13 cellular contexts compared by ENCODE assay signal in the genomic region with DNA sequence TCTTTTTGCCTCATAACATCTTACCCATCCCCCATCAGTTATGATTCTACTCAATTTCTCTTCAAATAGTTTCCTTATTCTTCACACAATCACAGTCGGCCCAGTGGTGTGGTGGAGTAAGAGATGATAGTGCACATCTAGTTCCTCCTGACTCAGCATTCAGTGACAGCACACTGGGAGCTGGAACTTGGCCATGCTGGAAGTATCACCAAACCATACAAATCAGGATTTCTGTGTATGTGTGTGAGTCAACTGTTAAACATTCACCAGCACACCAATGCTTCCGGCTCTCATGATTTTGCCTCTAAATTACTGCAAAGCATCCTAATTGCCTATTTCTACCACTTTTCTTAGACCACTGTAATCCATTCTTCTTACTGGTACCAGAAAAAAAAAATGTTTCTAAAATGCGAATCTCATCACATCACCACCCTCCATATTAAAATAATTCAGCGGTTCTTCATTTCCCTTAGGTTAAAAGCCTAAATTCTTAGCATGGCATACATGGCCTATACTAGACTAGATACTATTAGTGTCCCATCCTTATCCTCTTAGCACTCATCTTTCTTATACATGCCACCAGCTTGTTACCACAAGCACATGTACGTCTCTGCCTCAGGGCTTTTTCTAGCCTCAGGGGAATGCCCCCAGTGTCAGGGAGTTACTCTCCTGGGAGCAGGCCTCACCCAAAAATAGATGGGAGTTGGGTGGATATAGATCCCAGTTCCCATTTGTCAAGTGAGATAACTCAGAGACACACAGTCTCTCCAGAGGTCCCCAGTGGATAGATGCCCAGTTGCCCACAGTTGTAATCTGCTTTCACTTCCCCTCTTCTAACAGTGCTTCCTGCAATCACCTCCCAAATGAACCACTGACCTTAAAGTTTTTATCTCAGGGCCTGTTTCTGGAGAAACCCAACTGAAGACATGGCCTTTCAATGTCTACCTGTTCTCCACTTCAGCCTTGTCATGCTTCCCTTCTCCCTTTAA. TPM values are rescaled to one million over a fixed set of nuclear protein-coding genes. Genes with fewer than 3 reads are reported as not detected.
DNase-seq lines count a peak whose midpoint lies in the region; ATAC-seq and TF ChIP-seq lines count a peak whose summit lies in the region.
"Had no signal": no experiment of that assay in that cellular context is flagged by ENCODE, and none has a peak within 500 bp of the region (broad histone marks: within the 10 kb centered on the region; RNA-seq: fewer than 3 reads in every experiment).

No MANE protein-coding gene starts in this region.

- H3K36me3 ChIP-seq in PC-3 (ENCODE audit: low read depth, low read length) = no peaks in the 10 kb centered on the region
- H3K36me3 ChIP-seq in ovary = no peaks in the 10 kb centered on the region
- no peaks in the 10 kb centered on the region for H3K36me3 ChIP-seq in spleen
- H3K36me3 ChIP-seq: gastrocnemius medialis had no signal

- H3K4me1 ChIP-seq in PC-3 (ENCODE audit: insufficient read depth, low read length) = peaks cover 20% of the 10 kb centered on the region
- H3K4me1 ChIP-seq in ovary (ENCODE audit: insufficient read depth) = no peaks in the 10 kb centered on the region
- H3K4me1 ChIP-seq in spleen = no peaks in the 10 kb centered on the region
- H3K4me1 ChIP-seq: gastrocnemius medialis had no signal

- CTCF ChIA-PET in PC-3 (lab: Charles Lee) = interaction anchor here (0.7 kb wide), 1 partner anchor 1457 kb away, joined by 4 read pairs; no protein-coding TSS in a partner anchor

- no peaks in the 10 kb centered on the region for H3K9me2 ChIP-seq in PC-3 (replicated peaks; ENCODE audit: low read length)

- no peak overlapping the region for H3K4me2 ChIP-seq in PC-3 (ENCODE audit: low read length)

- no peak for TF ChIP-seq CTCF in PC-3 (conservative IDR thresholded peaks at IDR 0.05; ENCODE audit: low read depth, low read length)
- TF ChIP-seq CTCF in ovary (IDR thresholded peaks at IDR 0.05) = no peak
- TF ChIP-seq CTCF in spleen (IDR thresholded peaks at IDR 0.05 in 8 of 11, conservative IDR thresholded peaks at IDR 0.05 in 3 of 11) = no peak

- TF ChIP-seq POLR2A in ovary (IDR thresholded peaks at IDR 0.05) = no peak
- TF ChIP-seq POLR2A in spleen (IDR thresholded peaks at IDR 0.05) = no peak

- H3K4me3 ChIP-seq in PC-3 (ENCODE audit: low read length) (no peak overlapping the region), ovary (no peak overlapping the region), spleen (no peak overlapping the region)
- H3K4me3 ChIP-seq: gastrocnemius medialis had no signal

- H3K79me2 ChIP-seq in PC-3 (ENCODE audit: low read length) = no peaks in the 10 kb centered on the region

- H3K27ac ChIP-seq in PC-3 (ENCODE audit: low read length) (no peak overlapping the region), ovary (no peak overlapping the region), spleen (no peak overlapping the region)
- H3K27ac ChIP-seq: gastrocnemius medialis had no signal

- no peaks in the 10 kb centered on the region for H3F3A ChIP-seq in PC-3 (ENCODE audit: low read length, unreplicated experiment)

- POLR2A ChIA-PET in PC-3 (lab: Charles Lee; ENCODE audit: unreplicated experiment) = no interaction called here

- no peak overlapping the region for H3K9ac ChIP-seq in PC-3 (ENCODE audit: low read length)

- H2AFZ ChIP-seq in PC-3 (ENCODE audit: low read length) = no peak overlapping the region

- DNase-seq in ELR (ENCODE audit: low read depth) (peak; percentile 87), PC-3 (peak; percentile 88), dermis blood vessel endothelial cell (peak; percentile 72), ovary (peak; percentile 27 to 63 (median 38)), NCI-H2081 (lab: John Stamatoyannopoulos, UW) (no peak), activated T-cell treated with anti-CD3 and anti-CD28 coated beads for 4 hours (no peak), spleen (no peak)
- DNase-seq: Karpas-422 had no signal

- H4K20me1 ChIP-seq in PC-3 (ENCODE audit: low read length) = no peaks in the 10 kb centered on the region

- no TSS peak for BruUV-seq in PC-3 (replicated peaks; lab: Mats Ljungman, UMichigan)

- intact Hi-C loops in PC-3 (cut with micrococcal nuclease) = no loop called here
- intact Hi-C loops in ovary (cut with DNase I) = no loop called here
- intact Hi-C loops in spleen (cut with DNase I; ENCODE audit: low total_unique reads) = no loop called here

- H3K9me3 ChIP-seq in PC-3 (ENCODE audit: low read length) (no peaks in the 10 kb centered on the region), ovary (no peaks in the 10 kb centered on the region), spleen (no peaks in the 10 kb centered on the region)
- H3K9me3 ChIP-seq: gastrocnemius medialis had no signal

- no peaks in the 10 kb centered on the region for H3K27me3 ChIP-seq in PC-3 (ENCODE audit: low read length)
- no peaks in the 10 kb centered on the region for H3K27me3 ChIP-seq in ovary
- H3K27me3 ChIP-seq in spleen (replicated peaks in 1 of 7) = no peaks in the 10 kb centered on the region
- H3K27me3 ChIP-seq: gastrocnemius medialis had no signal

- 63 to 66% (median 64%) methylated on average over 5 of the region's 5 CpGs for WGBS in ovary, 3 donors
- WGBS in spleen, 5 donors = 63 to 71% (median 68%) methylated on average over 5 of the region's 5 CpGs

- peak; percentile 94 for ATAC-seq in PC-3
- ATAC-seq in HG03442 (IDR thresholded peaks at IDR 0.05; ENCODE audit: unreplicated experiment) = no peak
- ATAC-seq: gastrocnemius medialis, HCT116 had no signal

- no peak for TF ChIP-seq EP300 in ovary (IDR thresholded peaks at IDR 0.05)

RNA-seq across cellular contexts. Expression of a gene that starts 49.2 kb away (rescaled TPM):
- total RNA-seq in PC-3 (2014; rRNA removed) (not detected in 2 replicates), dermis blood vessel endothelial cell (not detected in 2 replicates), ovary (not detected), spleen (not detected)
- polyA plus RNA-seq in ovary (not detected), spleen (not detected)
- total RNA-seq: gastrocnemius medialis, SK-MEL-5 had no signal
- polyA plus RNA-seq: neural cell had no signal

Comparison
In these comparisons a context has a peak if more than half of its experiments do, and no peak if none do; other contexts are left out.
1. DNase-seq: peak in ELR (single experiment), PC-3 (single experiment), dermis blood vessel endothelial cell (single experiment) and ovary (5 of 5); none in NCI-H2081 (0 of 2), activated T-cell treated with anti-CD3 and anti-CD28 coated beads for 4 hours (single experiment) and spleen (single experiment).